37 cellular contexts compared by ENCODE assay signal in genomic region chr6:98783578-98783977, GRCh38. TPM values are rescaled to one million over a fixed set of nuclear protein-coding genes. Genes with fewer than 3 reads are reported as not detected.
"Had no signal": no experiment of that assay in that cellular context is flagged by ENCODE, and none has a peak within 500 bp of the region (broad histone marks: within the 10 kb centered on the region; RNA-seq: fewer than 3 reads in every experiment).

No MANE protein-coding gene starts in this region.

- H3K4me3 ChIP-seq: MG63 had no signal

- H3K36me3 ChIP-seq: MG63 had no signal

- DNase-seq: Karpas-422, Kasumi-1, MG63, MV-4-11, NCI-H1048, NCI-H1092, NCI-H1092 treated with DMSO at 0.1 percent for 48 hours, NCI-H1105, NCI-H1105 treated with DMSO at 0.1 percent for 48 hours, NCI-H1417 treated with DMSO at 0.1 percent for 48 hours, NCI-H1436, NCI-H1436 treated with DMSO at 0.1 percent for 48 hours, NCI-H146, NCI-H1694, NCI-H1694 treated with DMSO at 0.1 percent for 48 hours, NCI-H187, NCI-H187 treated with DMSO at 0.1 percent for 48 hours, NCI-H1930, NCI-H2029, NCI-H2029 treated with DMSO at 0.1 percent for 48 hours, NCI-H2081, NCI-H2081 treated with DMSO at 0.1 percent for 48 hours, NCI-H2107, NCI-H2171, NCI-H2171 treated with DMSO at 0.1 percent for 48 hours, NCI-H2227 treated with DMSO at 0.1 percent for 48 hours, NCI-H226, NCI-H345, NCI-H446, NCI-H446 treated with DMSO at 0.1 percent for 48 hours, NCI-H510A, NCI-H510A treated with DMSO at 0.1 percent for 48 hours, NCI-H524, NCI-H524 treated with DMSO at 0.1 percent for 48 hours had no signal

- H3K9me3 ChIP-seq: MG63 had no signal

RNA-seq across cellular contexts. Expression of gene POU3F2, which starts 50.8 kb away (rescaled TPM):
- total RNA-seq: LHCN-M2, MCF 10A, NCI-H460 had no signal
